Comparison of ENCODE assay signal across 8 cellular contexts in genomic region chr9:108272350-108272899, GRCh38.
A peak's percentile ranks its signal among the peaks of the same experiment; 100 is the strongest.
DNase-seq lines count a peak whose midpoint lies in the region; ATAC-seq and TF ChIP-seq lines count a peak whose summit lies in the region.

No MANE protein-coding gene starts in this region.

- H3K36me3 Mint-ChIP-seq in nephron (ENCODE audit: low read depth): no peaks in the 10 kb centered on the region

- peak overlapping the region; percentile 43 for H2AFZ ChIP-seq in fibroblast of lung (ENCODE audit: low read length)

- peaks cover 13% of the 10 kb centered on the region for H3K27me3 Mint-ChIP-seq in nephron (ENCODE audit: low read depth)

- H3K36me3 ChIP-seq in HUES6 (ENCODE audit: control insufficient read depth, insufficient read depth, low read length): no peaks in the 10 kb centered on the region
- no peaks in the 10 kb centered on the region for H3K36me3 ChIP-seq in fibroblast of lung (ENCODE audit: control insufficient read depth, insufficient read depth, low read length)

- no peak for TF ChIP-seq CTCF in GM10248 (IDR thresholded peaks at IDR 0.05; ENCODE audit: control extremely low read depth, extremely low read depth, low read depth, missing control alignments)
- TF ChIP-seq CTCF in RWPE1 (conservative IDR thresholded peaks at IDR 0.05; ENCODE audit: low read depth): no peak; the same call in 1 of the 2 replicates
- peak; percentile 57 to 69 for TF ChIP-seq CTCF in fibroblast of lung (conservative IDR thresholded peaks at IDR 0.05 in 1 of 2, IDR thresholded peaks at IDR 0.05 in 1 of 2; ENCODE audit: low read depth in 1 of 2, low read length in 2 of 2)
- TF ChIP-seq CTCF in nephron (IDR thresholded peaks at IDR 0.05; ENCODE audit: unreplicated experiment in 3 of 3): peak; percentile 23 to 46 (median 27)

- H3K9me3 Mint-ChIP-seq in nephron: no peaks in the 10 kb centered on the region

- H3K9ac ChIP-seq in HUES6 (ENCODE audit: low read length) (no peak overlapping the region), fibroblast of lung (ENCODE audit: insufficient read depth, low read length) (no peak overlapping the region)

- no peaks in the 10 kb centered on the region for H3K27me3 ChIP-seq in HUES6 (ENCODE audit: control insufficient read depth, insufficient read depth, low read length)
- no peaks in the 10 kb centered on the region for H3K27me3 ChIP-seq in fibroblast of lung (ENCODE audit: control insufficient read depth, insufficient read depth, low read length)

- no peaks in the 10 kb centered on the region for H3K79me2 ChIP-seq in fibroblast of lung (ENCODE audit: control insufficient read depth, insufficient read depth, low read length)

- H3K4me3 ChIP-seq in HUES6 (ENCODE audit: low read depth, low read length): peak overlapping the region; percentile 1; the same call in 1 of the 2 replicates
- peak overlapping the region in 3 of 4 experiments; percentile 15 to 44 (median 18) for H3K4me3 ChIP-seq in fibroblast of lung (replicated peaks in 1 of 4; ENCODE audit: control extremely low read depth in 1 of 4, insufficient read depth in 1 of 4, low read depth in 3 of 4, low read length in 4 of 4)

- H3K9me3 ChIP-seq in HUES6 (ENCODE audit: control insufficient read depth, insufficient read depth, low read depth, low read length): no peaks in the 10 kb centered on the region
- H3K9me3 ChIP-seq in fibroblast of lung (ENCODE audit: control insufficient read depth, insufficient read depth, low read depth, low read length): no peaks in the 10 kb centered on the region

- H3K4me1 ChIP-seq in HUES6 (ENCODE audit: control insufficient read depth, insufficient read depth, low read length) (peaks cover 16% of the 10 kb centered on the region), fibroblast of lung (ENCODE audit: control insufficient read depth, extremely low read depth, insufficient read depth, low read length) (no peaks in the 10 kb centered on the region)

- POLR2A ChIA-PET in GM10248 (lab: Yijun Ruan, JAX): no interaction called here
- POLR2A ChIA-PET in RWPE1 (lab: Yijun Ruan, JAX; ENCODE audit: low non-redundant PET): no interaction called here

- peak overlapping the region; percentile 73 for H3K4me2 ChIP-seq in fibroblast of lung (ENCODE audit: extremely low read depth, insufficient read depth, low read length)

- ATAC-seq in HG02870 (IDR thresholded peaks at IDR 0.05; ENCODE audit: unreplicated experiment) (no peak), HG03025 (IDR thresholded peaks at IDR 0.05; ENCODE audit: low FRiP score, unreplicated experiment) (no peak), HG03565 (IDR thresholded peaks at IDR 0.05; ENCODE audit: unreplicated experiment) (no peak)

- peaks cover 34% of the 10 kb centered on the region for H3K4me1 Mint-ChIP-seq in nephron

- H3K27ac Mint-ChIP-seq in nephron: peak overlapping the region; percentile 83 to 89 (median 87)

- H3K4me3 Mint-ChIP-seq in nephron: peak overlapping the region; percentile 22 to 58 (median 54)

- CTCF ChIA-PET in GM10248 (lab: Yijun Ruan, JAX): interaction anchor here (1.5 to 3.9 kb wide), 5 partner anchors 11 to 806 kb away, joined by 3 to 16 read pairs (median 7); no protein-coding TSS in a partner anchor
- CTCF ChIA-PET in RWPE1 (lab: Yijun Ruan, JAX): interaction anchor here (0.5 to 1.9 kb wide), 12 partner anchors 9 to 1854 kb away, joined by 3 to 7 read pairs (median 4); no protein-coding TSS in a partner anchor

- H3K27ac ChIP-seq in HUES6 (ENCODE audit: low read depth, low read length) (peak overlapping the region; percentile 66), RWPE1 (peak overlapping the region; percentile 53), fibroblast of lung (ENCODE audit: insufficient read depth, low read length) (peak overlapping the region; percentile 53)

- H4K20me1 ChIP-seq in fibroblast of lung (ENCODE audit: control insufficient read depth, extremely low read depth, insufficient read depth, low read length): no peaks in the 10 kb centered on the region

- DNase-seq in GM10248 (ENCODE audit: extremely low spot score): peak; percentile 24
- DNase-seq in RWPE1 (ENCODE audit: low spot score): peak; percentile 87
- DNase-seq in fibroblast of lung (ENCODE audit: low read depth in 2 of 2): peak; percentile 24 to 80

Comparison
In these comparisons a context has a peak if more than half of its experiments do, and no peak if none do; other contexts are left out.
1. DNase-seq: peak in every context shown above with its lines; median percentile 87 in RWPE1; 52 in fibroblast of lung; 24 in GM10248.
2. CTCF ChIP-seq: peak in fibroblast of lung (2 of 2) and nephron (3 of 3); none in GM10248 (single experiment) and RWPE1 (single experiment).
3. Peak in every context shown above with its lines, with median percentiles within 50 percentile points of each other: H3K27ac ChIP-seq.